8 cellular contexts compared by ENCODE assay signal in genomic region chr1:235650341-235651169, GRCh38. TPM values are rescaled to one million over a fixed set of nuclear protein-coding genes. Genes with fewer than 3 reads are reported as not detected.
DNase-seq lines count a peak whose midpoint lies in the region; ATAC-seq and TF ChIP-seq lines count a peak whose summit lies in the region.

No MANE protein-coding gene starts in this region.

- H3K27me3 Mint-ChIP-seq in T-helper 2 cell treated with Interferon-gamma antibody and Interleukin-4, amounts not matched to agents 5 μg/mL and 100 μg/mL, for 36 hours (ENCODE audit: low read depth), result peaks cover 77% of the 10 kb centered on the region
- peaks cover 65% of the 10 kb centered on the region for H3K27me3 Mint-ChIP-seq in progenitor cell of endocrine pancreas

- H3K36me3 Mint-ChIP-seq in T-helper 2 cell treated with Interferon-gamma antibody and Interleukin-4, amounts not matched to agents 5 μg/mL and 100 μg/mL, for 36 hours (ENCODE audit: low read depth), result peaks cover 2% of the 10 kb centered on the region
- no peaks in the 10 kb centered on the region for H3K36me3 Mint-ChIP-seq in progenitor cell of endocrine pancreas (ENCODE audit: insufficient read depth)

- TF ChIP-seq CTCF in fibroblast of villous mesenchyme (IDR thresholded peaks at IDR 0.05; ENCODE audit: insufficient read depth, low read depth, low read length) (no peak), progenitor cell of endocrine pancreas (IDR thresholded peaks at IDR 0.05; ENCODE audit: unreplicated experiment) (no peak)

- ATAC-seq in HG03378 (IDR thresholded peaks at IDR 0.05; ENCODE audit: unreplicated experiment) (no peak), GM21786 (IDR thresholded peaks at IDR 0.05; ENCODE audit: unreplicated experiment) (no peak)

- no peak for DNase-seq in T-helper 2 cell treated with Interferon-gamma antibody and Interleukin-4, amounts not matched to agents 5 μg/mL and 100 μg/mL, for 36 hours (ENCODE audit: low spot score)
- no peak for DNase-seq in T-helper 2 cell
- peak; percentile 85 for DNase-seq in SW480 (ENCODE audit: low spot score)
- no peak for DNase-seq in fibroblast of villous mesenchyme (ENCODE audit: low read depth)
- peak; percentile 47 for DNase-seq in progenitor cell of endocrine pancreas (ENCODE audit: low spot score, unreplicated experiment)
- no peak for DNase-seq in NCI-H1694 (lab: John Stamatoyannopoulos, UW)

- H3K4me3 Mint-ChIP-seq in T-helper 2 cell treated with Interferon-gamma antibody and Interleukin-4, amounts not matched to agents 5 μg/mL and 100 μg/mL, for 36 hours, result peak overlapping the region; percentile 44
- peak overlapping the region; percentile 81 for H3K4me3 Mint-ChIP-seq in progenitor cell of endocrine pancreas (ENCODE audit: low read depth)

- H3K4me1 Mint-ChIP-seq in T-helper 2 cell treated with Interferon-gamma antibody and Interleukin-4, amounts not matched to agents 5 μg/mL and 100 μg/mL, for 36 hours (ENCODE audit: low read depth), result peaks cover 9% of the 10 kb centered on the region
- peaks cover 12% of the 10 kb centered on the region for H3K4me1 Mint-ChIP-seq in progenitor cell of endocrine pancreas (ENCODE audit: low read depth)

- no peak overlapping the region for H3K27ac Mint-ChIP-seq in T-helper 2 cell treated with Interferon-gamma antibody and Interleukin-4, amounts not matched to agents 5 μg/mL and 100 μg/mL, for 36 hours
- H3K27ac Mint-ChIP-seq in progenitor cell of endocrine pancreas, result peak overlapping the region; percentile 92

- peak overlapping the region; percentile 52 for H3K4me3 ChIP-seq in fibroblast of villous mesenchyme (ENCODE audit: low read depth, low read length)

- no peaks in the 10 kb centered on the region for H3K9me3 Mint-ChIP-seq in T-helper 2 cell treated with Interferon-gamma antibody and Interleukin-4, amounts not matched to agents 5 μg/mL and 100 μg/mL, for 36 hours
- H3K9me3 Mint-ChIP-seq in progenitor cell of endocrine pancreas (ENCODE audit: low read depth), result no peaks in the 10 kb centered on the region

RNA-seq across cellular contexts. Expression of gene GNG4, which starts 1.0 kb away (rescaled TPM):
- total RNA-seq in fibroblast of villous mesenchyme (5.2 and 7.3 TPM in 2 replicates), progenitor cell of endocrine pancreas (19.6 and 26.7 TPM in 2 replicates)

Comparison
In these comparisons a context has a peak if more than half of its experiments do, and no peak if none do; other contexts are left out.
1. DNase-seq: peak in SW480 (single experiment) and progenitor cell of endocrine pancreas (single experiment); none in T-helper 2 cell treated with Interferon-gamma antibody and Interleukin-4, amounts not matched to agents 5 μg/mL and 100 μg/mL, for 36 hours (single experiment), T-helper 2 cell (0 of 5), fibroblast of villous mesenchyme (single experiment) and NCI-H1694 (single experiment).